Comparison of ENCODE assay signal across 17 cellular contexts in the genomic region with DNA sequence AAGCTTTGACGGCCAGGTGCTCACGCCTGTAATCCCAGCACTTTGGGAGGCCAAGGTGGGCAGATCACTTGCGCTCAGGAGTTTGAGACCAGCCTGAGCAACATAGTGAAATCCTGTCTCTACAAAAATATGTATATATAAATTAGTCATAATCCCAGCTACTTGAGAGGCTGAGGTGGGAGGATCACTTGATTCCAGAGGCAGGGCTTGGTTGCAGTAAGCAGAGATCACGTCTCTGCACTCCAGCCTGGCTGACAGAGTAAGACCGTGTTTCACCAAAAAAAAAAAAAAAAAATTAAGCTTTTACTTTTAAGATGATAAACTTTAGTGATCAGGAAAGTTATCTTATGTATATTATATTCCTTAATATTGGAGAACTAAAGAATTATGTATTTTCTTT.
"Had no signal": no experiment of that assay in that cellular context is flagged by ENCODE, and none has a peak within 500 bp of the region (broad histone marks: within the 10 kb centered on the region; RNA-seq: fewer than 3 reads in every experiment).

No MANE protein-coding gene starts in this region.

- DNase-seq: cortex of kidney; dorsolateral prefrontal cortex; effector CD8-positive, alpha-beta T cell; foreskin melanocyte; hippocampal formation; kidney glomerular epithelial cell; naive thymus-derived CD4-positive, alpha-beta T cell; nephron progenitor cell; posterior cingulate gyrus; stimulated activated CD4-positive, alpha-beta T cell treated with anti-CD3 and anti-CD28 coated beads, Interleukin-2, amount 100 ng/mL, for 24 hours; stimulated activated CD4-positive, alpha-beta T cell treated with anti-CD3 and anti-CD28 coated beads, Interleukin-4, amount 100 ng/mL, for 4 hours; stimulated activated naive B cell treated with anti-CD40 and anti-IgM and Interleukin-4, amounts not matched to agents 10 μg/mL and 1 μg/mL and 100 μg/mL, for 72 hours; stimulated activated naive CD8-positive, alpha-beta T cell treated with anti-CD3 and anti-CD28 coated beads, Interleukin-15, amount 100 ng/mL, for 72 hours; substantia nigra; trophoblast cell had no signal

- H3K4me1 Mint-ChIP-seq: stimulated activated naive B cell treated with anti-CD40 and anti-IgM and Interleukin-4, amounts not matched to agents 10 μg/mL and 1 μg/mL and 100 μg/mL, for 72 hours had no signal

- H3K4me3 ChIP-seq: dorsolateral prefrontal cortex, skin epidermis had no signal

- H3K27me3 Mint-ChIP-seq: naive thymus-derived CD4-positive, alpha-beta T cell; stimulated activated naive B cell treated with anti-CD40 and anti-IgM and Interleukin-4, amounts not matched to agents 10 μg/mL and 1 μg/mL and 100 μg/mL, for 72 hours; stimulated activated naive CD8-positive, alpha-beta T cell treated with anti-CD3 and anti-CD28 coated beads, Interleukin-15, amount 100 ng/mL, for 72 hours had no signal

- ATAC-seq: naive thymus-derived CD4-positive, alpha-beta T cell; sciatic nerve; stimulated activated naive B cell treated with anti-CD40 and anti-IgM and Interleukin-4, amounts not matched to agents 10 μg/mL and 1 μg/mL and 100 μg/mL, for 72 hours; stimulated activated naive CD8-positive, alpha-beta T cell treated with anti-CD3 and anti-CD28 coated beads, Interleukin-15, amount 100 ng/mL, for 72 hours had no signal

- H3K9me3 Mint-ChIP-seq: nephron progenitor cell; stimulated activated naive B cell treated with anti-CD40 and anti-IgM and Interleukin-4, amounts not matched to agents 10 μg/mL and 1 μg/mL and 100 μg/mL, for 72 hours; stimulated activated naive CD8-positive, alpha-beta T cell treated with anti-CD3 and anti-CD28 coated beads, Interleukin-15, amount 100 ng/mL, for 72 hours had no signal

- H3K4me3 Mint-ChIP-seq: naive thymus-derived CD4-positive, alpha-beta T cell; nephron progenitor cell; stimulated activated naive B cell treated with anti-CD40 and anti-IgM and Interleukin-4, amounts not matched to agents 10 μg/mL and 1 μg/mL and 100 μg/mL, for 72 hours; stimulated activated naive CD8-positive, alpha-beta T cell treated with anti-CD3 and anti-CD28 coated beads, Interleukin-15, amount 100 ng/mL, for 72 hours had no signal

- H3K27ac ChIP-seq: dorsolateral prefrontal cortex, skin epidermis had no signal
